Comparison of ENCODE assay signal across 23 cellular contexts in the genomic region with DNA sequence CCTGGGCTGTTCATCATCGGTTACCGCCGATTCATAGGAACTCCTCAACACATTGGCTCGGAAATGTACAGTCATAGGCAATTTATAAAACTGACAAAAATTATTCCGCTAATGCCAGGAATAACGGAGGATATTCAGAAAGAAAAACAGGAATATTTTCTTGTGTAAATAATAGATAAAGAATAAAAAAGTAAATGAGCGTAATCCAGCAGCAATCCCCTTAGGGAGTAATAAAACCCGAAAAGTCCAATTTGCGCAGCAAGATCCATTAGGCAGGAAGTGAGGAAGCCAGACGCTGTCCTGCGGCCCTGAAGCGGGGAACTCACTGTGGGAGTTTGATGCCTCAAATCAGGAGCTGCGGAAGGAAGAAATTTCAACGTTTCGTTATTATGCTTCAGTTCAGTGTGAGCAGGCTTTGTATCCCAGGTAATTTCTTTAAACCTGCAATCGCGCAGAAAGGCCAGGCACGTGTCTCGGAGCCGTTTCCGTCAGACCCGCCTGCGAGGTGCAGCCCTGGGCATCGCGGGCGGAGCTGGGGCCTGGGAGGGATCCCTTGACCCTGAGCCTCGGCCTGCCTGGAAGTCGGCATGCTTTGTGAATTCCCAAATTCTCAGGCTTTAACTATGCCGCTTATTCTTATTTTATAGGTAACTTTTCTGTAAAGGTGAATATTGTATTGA.
DNase-seq lines count a peak whose midpoint lies in the region; ATAC-seq and TF ChIP-seq lines count a peak whose summit lies in the region.
"Had no signal": no experiment of that assay in that cellular context is flagged by ENCODE, and none has a peak within 500 bp of the region (broad histone marks: within the 10 kb centered on the region; RNA-seq: fewer than 3 reads in every experiment).

No MANE protein-coding gene starts in this region.

- H3K27ac ChIP-seq in dorsolateral prefrontal cortex (no peak overlapping the region), iPS-20b (ENCODE audit: low read length) (no peak overlapping the region), right atrium auricular region (no peak overlapping the region)
- H3K27ac ChIP-seq: cardiac muscle cell, heart left ventricle, lower lobe of right lung, PC-9 had no signal

- intact Hi-C loops in dorsolateral prefrontal cortex (cut with DNase I) = no loop called here

- TF ChIP-seq CTCF in dorsolateral prefrontal cortex (IDR thresholded peaks at IDR 0.05 in 54 of 56, conservative IDR thresholded peaks at IDR 0.05 in 2 of 56; ENCODE audit: low read depth in 1 of 56, partially characterized antibody in 56 of 56) = no peak
- TF ChIP-seq CTCF in right atrium auricular region (IDR thresholded peaks at IDR 0.05) = no peak

- H3K4me3 ChIP-seq in H7 (ENCODE audit: insufficient read depth, low read depth, low read length) (peak overlapping the region; percentile 52), dorsolateral prefrontal cortex (peak overlapping the region in 47 of 59 donors; percentile 5 to 61 (median 40)), iPS-20b (ENCODE audit: low read length) (peak overlapping the region; percentile 65; the same call in 1 of the 2 replicates), right atrium auricular region (no peak overlapping the region)
- H3K4me3 ChIP-seq: heart left ventricle, PC-9 had no signal

- ATAC-seq in GM21529 (IDR thresholded peaks at IDR 0.05; ENCODE audit: unreplicated experiment) = no peak
- ATAC-seq: heart left ventricle had no signal

- no peaks in the 10 kb centered on the region for H3K36me3 ChIP-seq in H7 (replicated peaks; ENCODE audit: control insufficient read depth, insufficient read depth, low read length)
- H3K36me3 ChIP-seq in iPS-20b (ENCODE audit: insufficient read depth, low read depth, low read length) = no peaks in the 10 kb centered on the region
- no peaks in the 10 kb centered on the region for H3K36me3 ChIP-seq in right atrium auricular region
- H3K36me3 ChIP-seq: cardiac muscle cell, heart left ventricle, lower lobe of right lung had no signal

- H3K9ac ChIP-seq in iPS-20b (ENCODE audit: low read depth, low read length) = no peak overlapping the region

- H3K4me1 ChIP-seq in iPS-20b (ENCODE audit: insufficient read depth, low read length) (no peaks in the 10 kb centered on the region), right atrium auricular region (no peaks in the 10 kb centered on the region)
- H3K4me1 ChIP-seq: lower lobe of right lung had no signal

- peaks cover 20% of the 10 kb centered on the region for H3K27me3 ChIP-seq in H7 (ENCODE audit: control insufficient read depth, insufficient read depth, low read length)
- peaks cover 0 to 48% (median 29%) of the 10 kb centered on the region in 45 donors for H3K27me3 ChIP-seq in dorsolateral prefrontal cortex
- peaks cover 43% of the 10 kb centered on the region for H3K27me3 ChIP-seq in iPS-20b (ENCODE audit: insufficient read depth, low read length)
- H3K27me3 ChIP-seq in right atrium auricular region = peaks cover 0 to 9% of the 10 kb centered on the region in 2 donors

- H3K9me3 ChIP-seq in iPS-20b (ENCODE audit: insufficient read depth, low read depth, low read length) = peaks cover 10% of the 10 kb centered on the region; the same call in 1 of the 2 replicates
- peaks cover 0 to 12% of the 10 kb centered on the region in 2 donors for H3K9me3 ChIP-seq in right atrium auricular region
- H3K9me3 ChIP-seq: lower lobe of right lung had no signal

- DNase-seq in H7 = peak; percentile 74
- DNase-seq in dorsolateral prefrontal cortex = no peak
- peak; percentile 48 for DNase-seq in retina
- no peak for DNase-seq in NCI-H345 treated with DMSO at 0.1 percent for 48 hours (lab: John Stamatoyannopoulos, UW; ENCODE audit: unreplicated experiment)
- DNase-seq in right atrium auricular region (ENCODE audit: low spot score) = no peak
- DNase-seq in activated effector memory CD4-positive, alpha-beta T cell treated with anti-CD3 and anti-CD28 coated beads, Interleukin-2, amount 50 U/mL, for 16 hours = no peak
- DNase-seq: ACHN; activated CD4-positive, alpha-beta T cell treated with anti-CD3 and anti-CD28 coated beads for 1 hour; activated CD8-positive, alpha-beta memory T cell treated with anti-CD3 and anti-CD28 coated beads for 24 hours; activated naive CD4-positive, alpha-beta T cell treated with Interleukin-2 at 50 U/mL for 16 hours; activated T-cell treated with anti-CD3 and anti-CD28 coated beads, Interleukin-2, amount 50 U/mL, for 24 hours; C1 segment of cervical spinal cord; heart left ventricle; lower lobe of right lung; NCI-H1092 treated with DMSO at 0.1 percent for 48 hours; NCI-H2029 treated with DMSO at 0.1 percent for 48 hours; NCI-H510A; SHP77 treated with DMSO at 0.1 percent for 48 hours; T-cell had no signal

Comparison
In these comparisons a context has a peak if more than half of its experiments do, and no peak if none do; other contexts are left out.
1. DNase-seq: peak in H7 (single experiment) and retina (single experiment); none in dorsolateral prefrontal cortex (0 of 10), NCI-H345 treated with DMSO at 0.1 percent for 48 hours (single experiment), right atrium auricular region (single experiment) and activated effector memory CD4-positive, alpha-beta T cell treated with anti-CD3 and anti-CD28 coated beads, Interleukin-2, amount 50 U/mL, for 16 hours (single experiment).
2. H3K4me3 ChIP-seq: peak in H7 (single experiment), dorsolateral prefrontal cortex (47 of 59) and iPS-20b (single experiment); none in right atrium auricular region (0 of 2).